Comparison of ENCODE assay signal across 13 cellular contexts in the genomic region with DNA sequence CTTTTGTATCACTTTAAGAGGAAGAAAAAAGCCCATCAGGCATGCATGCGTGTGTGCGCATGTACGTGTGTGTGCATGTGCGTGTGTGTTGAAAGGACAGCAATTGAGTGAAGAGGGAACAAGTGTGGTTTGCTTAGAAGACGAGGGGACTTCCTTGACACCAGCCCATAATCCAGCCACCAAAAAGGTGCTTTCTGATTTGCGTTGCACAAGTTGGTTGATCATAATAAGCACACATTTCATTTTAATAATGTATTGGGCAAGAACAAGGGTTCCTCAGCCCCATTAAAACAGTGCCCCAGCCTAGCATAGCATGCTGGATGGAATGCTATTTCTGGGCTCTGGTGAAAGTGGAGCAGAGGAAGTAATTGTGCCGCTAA.
DNase-seq lines count a peak whose midpoint lies in the region; ATAC-seq and TF ChIP-seq lines count a peak whose summit lies in the region.
"Had no signal": no experiment of that assay in that cellular context is flagged by ENCODE, and none has a peak within 500 bp of the region (broad histone marks: within the 10 kb centered on the region; RNA-seq: fewer than 3 reads in every experiment).

No MANE protein-coding gene starts in this region.

- H3K36me3 ChIP-seq in hepatocyte (replicated peaks; ENCODE audit: insufficient read depth, low read depth) (no peaks in the 10 kb centered on the region), uterus (no peaks in the 10 kb centered on the region)
- H3K36me3 ChIP-seq: upper lobe of left lung, WERI-Rb-1 had no signal

- H3K27me3 ChIP-seq in hepatocyte, result no peaks in the 10 kb centered on the region
- H3K27me3 ChIP-seq in uterus, result no peaks in the 10 kb centered on the region
- H3K27me3 ChIP-seq: upper lobe of left lung had no signal

- TF ChIP-seq POLR2A in uterus (IDR thresholded peaks at IDR 0.05), result no peak

- peak overlapping the region; percentile 19 for H3K4me2 ChIP-seq in hepatocyte

- ATAC-seq in HG02840 (IDR thresholded peaks at IDR 0.05; ENCODE audit: low FRiP score, unreplicated experiment), result no peak

- H4K20me1 ChIP-seq in hepatocyte (ENCODE audit: insufficient read depth, poor library complexity, severe bottlenecking), result no peaks in the 10 kb centered on the region

- peak; percentile 16; the same call in 1 of the 2 replicates for TF ChIP-seq CTCF in AG10803 (conservative IDR thresholded peaks at IDR 0.05; ENCODE audit: low read length)
- TF ChIP-seq CTCF in GM12865 (IDR thresholded peaks at IDR 0.05; ENCODE audit: insufficient read depth, low read depth, low read length, missing control alignments), result no peak
- TF ChIP-seq CTCF in hepatocyte (IDR thresholded peaks at IDR 0.05; ENCODE audit: poor library complexity), result no peak
- no peak for TF ChIP-seq CTCF in uterus (IDR thresholded peaks at IDR 0.05)

- no peaks in the 10 kb centered on the region for H3K79me2 ChIP-seq in hepatocyte

- H2AFZ ChIP-seq in hepatocyte, result no peak overlapping the region

- intact Hi-C loops in uterus (cut with DNase I; ENCODE audit: low total_unique reads), result no loop called here

- H3K9me2 ChIP-seq in hepatocyte (replicated peaks; ENCODE audit: insufficient read depth), result no peaks in the 10 kb centered on the region

- H3K9me3 ChIP-seq in hepatocyte (ENCODE audit: low read depth), result no peaks in the 10 kb centered on the region
- peaks cover 0 to 7% of the 10 kb centered on the region in 2 donors for H3K9me3 ChIP-seq in uterus
- H3K9me3 ChIP-seq: upper lobe of left lung had no signal

- 82% methylated on average over 7 of the region's 7 CpGs for WGBS in hepatocyte (ENCODE audit: low lambda C conversion rate, missing lambda C conversion rate)

- H3K4me1 ChIP-seq in hepatocyte (ENCODE audit: insufficient read depth), result peaks cover 11% of the 10 kb centered on the region
- no peaks in the 10 kb centered on the region for H3K4me1 ChIP-seq in uterus

- H3K27ac ChIP-seq in hepatocyte (no peak overlapping the region), uterus (no peak overlapping the region)
- H3K27ac ChIP-seq: upper lobe of left lung, WERI-Rb-1 had no signal

- DNase-seq in AG10803 (ENCODE audit: low read depth) (peak; percentile 62), GM12865 (ENCODE audit: low read depth) (peak; percentile 1), SKM-1 (lab: John Stamatoyannopoulos, UW; ENCODE audit: unreplicated experiment) (peak; percentile 45), hepatocyte (ENCODE audit: low spot score) (no peak), activated gamma-delta T cell (lab: John Stamatoyannopoulos, UW) (no peak), UCSD-AML1 (lab: John Stamatoyannopoulos, UW; ENCODE audit: unreplicated experiment) (no peak), uterus (no peak)
- DNase-seq: activated naive CD4-positive, alpha-beta T cell treated with anti-CD3 and anti-CD28 coated beads, Interleukin-2, amount 50 U/mL, for 16 hours; caudate nucleus; NCI-H187; upper lobe of left lung; WERI-Rb-1 had no signal

- H3K4me3 ChIP-seq in AG10803 (ENCODE audit: low read length) (no peak overlapping the region), GM12865 (ENCODE audit: low read depth, low read length) (no peak overlapping the region), hepatocyte (no peak overlapping the region), uterus (no peak overlapping the region)
- H3K4me3 ChIP-seq: upper lobe of left lung had no signal

Comparison
In these comparisons a context has a peak if more than half of its experiments do, and no peak if none do; other contexts are left out.
1. DNase-seq: peak in AG10803 (single experiment), GM12865 (single experiment) and SKM-1 (single experiment); none in hepatocyte (single experiment), activated gamma-delta T cell (single experiment), UCSD-AML1 (single experiment) and uterus (0 of 2).